ENCODE assay signal across 18 cellular contexts in the genomic region with DNA sequence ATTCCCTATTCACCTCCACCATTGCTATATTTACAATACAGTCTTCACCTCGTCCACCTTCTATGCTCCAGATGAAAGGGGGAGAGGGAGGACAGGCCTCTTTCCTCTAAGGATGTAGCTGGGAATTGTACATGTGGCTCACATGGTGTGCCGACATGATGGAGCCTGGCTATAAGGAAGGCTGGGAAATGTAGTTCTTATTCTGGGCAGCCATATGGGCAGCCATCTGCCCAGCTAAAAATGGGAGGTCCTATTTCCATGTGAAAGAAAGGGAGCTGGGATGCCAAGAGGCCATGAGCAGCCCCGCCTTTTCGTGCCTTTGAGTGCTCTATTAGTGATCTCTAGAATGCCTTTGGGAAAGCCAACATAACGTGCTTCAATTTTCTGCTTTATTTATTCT. TPM values are rescaled to one million over a fixed set of nuclear protein-coding genes. Genes with fewer than 3 reads are reported as not detected.
A peak's percentile ranks its signal among the peaks of the same experiment; 100 is the strongest.
DNase-seq lines count a peak whose midpoint lies in the region; TF ChIP-seq lines count a peak whose summit lies in the region.
"Had no signal": no experiment of that assay in that cellular context is flagged by ENCODE, and none has a peak within 500 bp of the region (broad histone marks: within the 10 kb centered on the region; RNA-seq: fewer than 3 reads in every experiment).

No MANE protein-coding gene starts in this region.

- no peaks in the 10 kb centered on the region for H3K36me3 ChIP-seq in CD4-positive, alpha-beta memory T cell (ENCODE audit: insufficient read depth, low read length)
- H3K36me3 ChIP-seq: pancreas, SJCRH30, uterus had no signal

- no peaks in the 10 kb centered on the region for H3K9me3 Mint-ChIP-seq in CD4-positive, alpha-beta memory T cell
- no peaks in the 10 kb centered on the region for H3K9me3 Mint-ChIP-seq in type B pancreatic cell
- H3K9me3 Mint-ChIP-seq: activated naive CD8-positive, alpha-beta T cell treated with anti-CD3 and anti-CD28 coated beads for 36 hours; immature natural killer cell had no signal

- no peaks in the 10 kb centered on the region for H3K4me1 Mint-ChIP-seq in CD4-positive, alpha-beta memory T cell
- peaks cover 16% of the 10 kb centered on the region for H3K4me1 Mint-ChIP-seq in type B pancreatic cell (ENCODE audit: unreplicated experiment)
- H3K4me1 Mint-ChIP-seq: activated naive CD8-positive, alpha-beta T cell treated with anti-CD3 and anti-CD28 coated beads for 36 hours; immature natural killer cell had no signal

- no peak overlapping the region for H3K4me3 ChIP-seq in CD4-positive, alpha-beta memory T cell (ENCODE audit: low read length in 2 of 2)
- H3K4me3 ChIP-seq: K562, pancreas, SJCRH30, uterus had no signal

- no peak for TF ChIP-seq CTCF in type B pancreatic cell (conservative IDR thresholded peaks at IDR 0.05)

- H3K27me3 Mint-ChIP-seq in CD4-positive, alpha-beta memory T cell, result peaks cover 7 to 8% of the 10 kb centered on the region in 2 donors
- H3K27me3 Mint-ChIP-seq in type B pancreatic cell, result peaks cover 9% of the 10 kb centered on the region

- intact Hi-C loops in CD4-positive, alpha-beta memory T cell (cut with micrococcal nuclease), result no loop called here

- H3K4me1 ChIP-seq in CD4-positive, alpha-beta memory T cell (ENCODE audit: insufficient read depth, low read length), result no peaks in the 10 kb centered on the region
- H3K4me1 ChIP-seq: pancreas, SJCRH30, uterus had no signal

- H3K36me3 Mint-ChIP-seq in CD4-positive, alpha-beta memory T cell, result no peaks in the 10 kb centered on the region
- H3K36me3 Mint-ChIP-seq in type B pancreatic cell, result no peaks in the 10 kb centered on the region
- H3K36me3 Mint-ChIP-seq: activated naive CD8-positive, alpha-beta T cell treated with anti-CD3 and anti-CD28 coated beads for 36 hours; immature natural killer cell had no signal

- H3K27ac Mint-ChIP-seq in CD4-positive, alpha-beta memory T cell, result no peak overlapping the region
- no peak overlapping the region for H3K27ac Mint-ChIP-seq in type B pancreatic cell
- H3K27ac Mint-ChIP-seq: activated naive CD8-positive, alpha-beta T cell treated with anti-CD3 and anti-CD28 coated beads for 36 hours; immature natural killer cell had no signal

- peak; percentile 17 for DNase-seq in DMS79 (lab: John Stamatoyannopoulos, UW)
- peak; percentile 37 for DNase-seq in NCI-H187 treated with DMSO at 0.1 percent for 48 hours (lab: John Stamatoyannopoulos, UW)
- peak; percentile 38 for DNase-seq in inferior parietal cortex (ENCODE audit: extremely low spot score)
- no peak for DNase-seq in dedifferentiated amniotic fluid mesenchymal stem cell (ENCODE audit: extremely low spot score)
- no peak for DNase-seq in CD4-positive, alpha-beta memory T cell
- no peak for DNase-seq in GM19238 (ENCODE audit: insufficient read length, low spot score)
- DNase-seq in type B pancreatic cell (ENCODE audit: extremely low spot score, unreplicated experiment), result no peak
- DNase-seq: activated CD4-positive, CD25-positive, alpha-beta regulatory T cell; activated naive CD8-positive, alpha-beta T cell treated with anti-CD3 and anti-CD28 coated beads for 36 hours; immature natural killer cell; MV-4-11; NCI-H345; pancreas; SJCRH30; stimulated activated CD4-positive, alpha-beta T cell treated with anti-CD3 and anti-CD28 coated beads, Interleukin-2, amount 100 ng/mL, for 24 hours; uterus had no signal

- H3K9me3 ChIP-seq in CD4-positive, alpha-beta memory T cell (ENCODE audit: control insufficient read depth in 1 of 2, low read length in 2 of 2), result no peaks in the 10 kb centered on the region
- H3K9me3 ChIP-seq: pancreas, SJCRH30, uterus had no signal

- CTCF ChIA-PET in CD4-positive, alpha-beta memory T cell (lab: Charles Lee; ENCODE audit: partially characterized antibody), result no interaction called here

- peaks cover 6% of the 10 kb centered on the region for H3K27me3 ChIP-seq in CD4-positive, alpha-beta memory T cell (ENCODE audit: insufficient read depth, low read length)
- H3K27me3 ChIP-seq: pancreas, SJCRH30, uterus had no signal

- no peak overlapping the region for H3K4me3 Mint-ChIP-seq in CD4-positive, alpha-beta memory T cell
- H3K4me3 Mint-ChIP-seq in type B pancreatic cell, result no peak overlapping the region
- H3K4me3 Mint-ChIP-seq: activated naive CD8-positive, alpha-beta T cell treated with anti-CD3 and anti-CD28 coated beads for 36 hours; immature natural killer cell had no signal

- POLR2A ChIA-PET in CD4-positive, alpha-beta memory T cell (lab: Charles Lee; ENCODE audit: partially characterized antibody), result no interaction called here

- peak overlapping the region; percentile 84 for H3K27ac ChIP-seq in angular gyrus (ENCODE audit: low read depth, low read length)
- H3K27ac ChIP-seq in CD4-positive, alpha-beta memory T cell (ENCODE audit: low read depth, low read length), result no peak overlapping the region
- H3K27ac ChIP-seq: pancreas, SJCRH30, uterus had no signal

RNA-seq across cellular contexts. Expression of a gene that starts 27.1 kb away (rescaled TPM):
- 1 to 10 TPM; 2.4 to 4.8 TPM for total RNA-seq in CD4-positive, alpha-beta memory T cell
- polyA plus RNA-seq in CD4-positive, alpha-beta memory T cell, result 1 to 10 TPM in 1 of 2 donors, under 1 TPM in 1; 0.77 to 2.2 TPM
- 9.4 and 28.8 TPM in 2 replicates for total RNA-seq in type B pancreatic cell (ENCODE audit: low replicate concordance)

Comparison
In these comparisons a context has a peak if more than half of its experiments do, and no peak if none do; other contexts are left out.
1. DNase-seq: peak in DMS79 (single experiment), NCI-H187 treated with DMSO at 0.1 percent for 48 hours (single experiment) and inferior parietal cortex (single experiment); none in dedifferentiated amniotic fluid mesenchymal stem cell (single experiment), CD4-positive, alpha-beta memory T cell (0 of 5), GM19238 (single experiment) and type B pancreatic cell (single experiment).